8 cellular contexts compared by ENCODE assay signal in the genomic region with DNA sequence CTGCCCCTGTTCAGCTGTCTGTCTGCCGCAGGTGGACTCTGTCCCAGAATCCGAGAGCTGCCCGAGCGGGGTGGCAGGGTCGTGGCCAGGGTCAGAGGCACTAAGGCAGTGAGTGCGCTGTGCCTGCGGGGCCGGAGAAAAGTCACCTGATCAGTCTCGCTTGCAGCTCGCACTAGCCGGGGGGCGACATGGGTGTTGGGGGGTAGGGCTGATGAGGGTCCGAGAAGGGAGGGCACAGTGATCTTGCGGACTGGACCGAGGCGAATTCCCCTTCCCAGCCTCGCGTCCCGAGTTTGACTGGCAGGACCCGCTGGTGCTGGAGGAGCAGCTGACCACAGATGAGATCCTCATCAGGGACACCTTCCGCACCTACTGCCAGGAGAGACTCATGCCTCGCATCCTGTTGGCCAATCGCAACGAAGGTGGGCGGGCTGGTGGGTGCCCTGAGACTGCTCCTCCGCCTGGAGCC. TPM values are rescaled to one million over a fixed set of nuclear protein-coding genes. Genes with fewer than 3 reads are reported as not detected.
A peak's percentile ranks its signal among the peaks of the same experiment; 100 is the strongest.
DNase-seq lines count a peak whose midpoint lies in the region; ATAC-seq, FAIRE-seq and TF ChIP-seq lines count a peak whose summit lies in the region.

No MANE protein-coding gene starts in this region.

- DNase-seq in HAP-1 (ENCODE audit: low spot score in 2 of 2) (no peak), right cardiac atrium (peak in 1 of 3 donors; percentile 63), small intestine (no peak), T1000 (lab: John Stamatoyannopoulos, UW) (no peak)

- H3K4me3 ChIP-seq in HAP-1 = peak overlapping the region; percentile 74
- peak overlapping the region; percentile 74 for H3K4me3 ChIP-seq in WI38 (ENCODE audit: low read depth, low read length)
- H3K4me3 ChIP-seq in right cardiac atrium (ENCODE audit: low read length) = peak overlapping the region; percentile 63
- H3K4me3 ChIP-seq in small intestine (ENCODE audit: low read depth in 1 of 2, low read length in 2 of 2) = peak overlapping the region; percentile 72 to 77

- in situ Hi-C loops in HAP-1 (cut with MboI; ENCODE audit: low sequenced_read_pairs) = no loop called here

- H3K9me3 ChIP-seq in HAP-1 (no peaks in the 10 kb centered on the region), right cardiac atrium (ENCODE audit: control insufficient read depth, low read length) (no peaks in the 10 kb centered on the region), small intestine (ENCODE audit: control insufficient read depth, low read depth) (no peaks in the 10 kb centered on the region)

- no peaks in the 10 kb centered on the region for H3K27me3 ChIP-seq in HAP-1 (ENCODE audit: low read depth)
- no peaks in the 10 kb centered on the region for H3K27me3 ChIP-seq in right cardiac atrium (ENCODE audit: control insufficient read depth, insufficient read depth)
- no peaks in the 10 kb centered on the region for H3K27me3 ChIP-seq in small intestine (ENCODE audit: control insufficient read depth in 2 of 2, insufficient read depth in 2 of 2, low read length in 2 of 2)

- H3K36me3 ChIP-seq in HAP-1 (replicated peaks) (peaks cover 23% of the 10 kb centered on the region), small intestine (ENCODE audit: control insufficient read depth in 2 of 2, insufficient read depth in 2 of 2, low read length in 2 of 2) (no peaks in the 10 kb centered on the region)

- no peak for TF ChIP-seq CTCF in WI38 (IDR thresholded peaks at IDR 0.05; ENCODE audit: low read depth, low read length)

- WGBS in right cardiac atrium = 7% methylated on average over 26 of the region's 26 CpGs
- 6 to 8% (median 6%) methylated on average over 25 to 26 of the region's 26 CpGs for WGBS in small intestine, 3 donors

- no peak for FAIRE-seq in small intestine (lab: Jason Lieb, UNC)

- H3K4me1 ChIP-seq in HAP-1 = peaks cover 5% of the 10 kb centered on the region; the same call in 1 of the 2 replicates
- peaks cover 6% of the 10 kb centered on the region for H3K4me1 ChIP-seq in right cardiac atrium (ENCODE audit: control insufficient read depth, insufficient read depth, low read length)
- H3K4me1 ChIP-seq in small intestine (ENCODE audit: control insufficient read depth in 2 of 2, insufficient read depth in 1 of 2, low read depth in 1 of 2, low read length in 1 of 2) = peaks cover 0 to 3% of the 10 kb centered on the region in 2 donors

- intact Hi-C loops in right cardiac atrium (cut with DNase I) = no loop called here

- H3K27ac ChIP-seq in right cardiac atrium (ENCODE audit: low read length) (no peak overlapping the region), small intestine (ENCODE audit: low read depth in 1 of 2, low read length in 1 of 2) (peak overlapping the region in 1 of 2 donors; percentile 86)

- ATAC-seq in right cardiac atrium (no peak), HG02852 (IDR thresholded peaks at IDR 0.05; ENCODE audit: unreplicated experiment) (no peak), GM21825 (IDR thresholded peaks at IDR 0.05; ENCODE audit: unreplicated experiment) (no peak), HG02798 (IDR thresholded peaks at IDR 0.05; ENCODE audit: poor library complexity, unreplicated experiment) (no peak)

RNA-seq across cellular contexts. Expression of gene GCDH, which starts 0.6 kb away (rescaled TPM):
- total RNA-seq in right cardiac atrium = 10 to 100 TPM; 22.7 to 38.2 (median 27.4) TPM
- polyA plus RNA-seq in right cardiac atrium (26.1 TPM), small intestine (10 to 100 TPM; 25.7 to 38.9 (median 30.9) TPM)

RNA-seq across cellular contexts. Expression of gene KLF1, which starts 4.6 kb away (rescaled TPM):
- total RNA-seq in right cardiac atrium = not detected
- polyA plus RNA-seq in right cardiac atrium = not detected
- polyA plus RNA-seq in small intestine = under 1 TPM in 1 of 3 donors, not detected in 2; 0.13 TPM

RNA-seq across cellular contexts. Expression of gene DNASE2, which starts 10.3 kb away (rescaled TPM):
- 10 to 100 TPM; 22.2 to 30.6 (median 24.5) TPM for total RNA-seq in right cardiac atrium
- polyA plus RNA-seq in right cardiac atrium = 19.2 TPM
- polyA plus RNA-seq in small intestine = 10 to 100 TPM in 2 of 3 donors, 1 to 10 TPM in 1; 6.5 to 43.1 (median 10.8) TPM

RNA-seq across cellular contexts. Expression of gene SYCE2, which starts 27.5 kb away (rescaled TPM):
- under 1 TPM in 1 of 4 donors, not detected in 3; 0.48 TPM for total RNA-seq in right cardiac atrium
- polyA plus RNA-seq in right cardiac atrium (0.07 TPM), small intestine (under 1 TPM in 1 of 3 donors, not detected in 2; 0.18 TPM)

RNA-seq across cellular contexts. Expression of gene FARSA, which starts 41.9 kb away (rescaled TPM):
- 10 to 100 TPM; 32.6 to 44.8 (median 42.9) TPM for total RNA-seq in right cardiac atrium
- polyA plus RNA-seq in right cardiac atrium = 38.7 TPM
- 10 to 100 TPM; 32.4 to 74.4 (median 36.0) TPM for polyA plus RNA-seq in small intestine
